ENCODE assay signal across 25 cellular contexts in genomic region chr14:94670692-94671285, GRCh38. TPM values are rescaled to one million over a fixed set of nuclear protein-coding genes. Genes with fewer than 3 reads are reported as not detected.
"Had no signal": no experiment of that assay in that cellular context is flagged by ENCODE, and none has a peak within 500 bp of the region (broad histone marks: within the 10 kb centered on the region; RNA-seq: fewer than 3 reads in every experiment).

No MANE protein-coding gene starts in this region.

- DNase-seq: activated B cell treated with CpG ODN at 0.5 μM for 24 hours; activated CD4-positive, alpha-beta T cell treated with anti-CD3 and anti-CD28 coated beads, Interleukin-2, amount 50 U/mL, for 1 hour; activated naive CD4-positive, alpha-beta T cell; activated T-cell treated with anti-CD3 and anti-CD28 coated beads for 4 hours; activated T-cell treated with anti-CD3 and anti-CD28 coated beads, Interleukin-2, amount 50 U/mL, for 72 hours; anterior cingulate cortex; colonic mucosa; effector memory CD8-positive, alpha-beta T cell; hippocampal formation; immature natural killer cell; naive thymus-derived CD8-positive, alpha-beta T cell; occipital lobe; spleen; stimulated activated naive CD4-positive, alpha-beta T cell treated with Interleukin-2 at 50 U/mL for 16 hours; T-helper 17 cell; uterus had no signal

- ATAC-seq: activated naive CD4-positive, alpha-beta T cell treated with anti-CD3 and anti-CD28 coated beads, Interleukin-2, amount 50 U/mL, for 72 hours; activated T-cell treated with anti-CD3 and anti-CD28 coated beads, Interleukin-2, amount 50 U/mL, for 72 hours; effector memory CD8-positive, alpha-beta T cell; gastroesophageal sphincter; naive thymus-derived CD8-positive, alpha-beta T cell; T-helper 17 cell had no signal

- H3K9me3 ChIP-seq: colonic mucosa, gastroesophageal sphincter, right atrium auricular region, spleen, tibial nerve, uterus had no signal

- H3K9me3 Mint-ChIP-seq: activated B cell treated with CpG ODN at 0.5 μM for 24 hours; activated naive CD4-positive, alpha-beta T cell treated with anti-CD3 and anti-CD28 coated beads, Interleukin-2, amount 50 U/mL, for 72 hours; activated T-cell treated with anti-CD3 and anti-CD28 coated beads, Interleukin-2, amount 50 U/mL, for 72 hours; effector memory CD8-positive, alpha-beta T cell; immature natural killer cell; naive thymus-derived CD8-positive, alpha-beta T cell; neural crest cell had no signal

- H3K27ac ChIP-seq: colonic mucosa, dorsolateral prefrontal cortex, gastroesophageal sphincter, right atrium auricular region, spleen, tibial nerve, uterus had no signal

- H3K36me3 Mint-ChIP-seq: activated naive CD4-positive, alpha-beta T cell treated with anti-CD3 and anti-CD28 coated beads, Interleukin-2, amount 50 U/mL, for 72 hours; immature natural killer cell; memory B cell; naive thymus-derived CD8-positive, alpha-beta T cell had no signal

- H3K4me3 ChIP-seq: colonic mucosa, dorsolateral prefrontal cortex, gastroesophageal sphincter, right atrium auricular region, spleen, tibial nerve, uterus had no signal

- H3K27ac Mint-ChIP-seq: activated B cell treated with CpG ODN at 0.5 μM for 24 hours; activated naive CD4-positive, alpha-beta T cell treated with anti-CD3 and anti-CD28 coated beads, Interleukin-2, amount 50 U/mL, for 72 hours; activated T-cell treated with anti-CD3 and anti-CD28 coated beads, Interleukin-2, amount 50 U/mL, for 72 hours; effector memory CD8-positive, alpha-beta T cell; immature natural killer cell; memory B cell; naive thymus-derived CD8-positive, alpha-beta T cell; T-helper 17 cell had no signal

- H3K4me1 Mint-ChIP-seq: activated B cell treated with CpG ODN at 0.5 μM for 24 hours; immature natural killer cell; memory B cell; naive thymus-derived CD8-positive, alpha-beta T cell; T-helper 17 cell had no signal

- H3K4me3 Mint-ChIP-seq: activated B cell treated with CpG ODN at 0.5 μM for 24 hours; activated T-cell treated with anti-CD3 and anti-CD28 coated beads, Interleukin-2, amount 50 U/mL, for 72 hours; effector memory CD8-positive, alpha-beta T cell; immature natural killer cell; memory B cell; naive thymus-derived CD8-positive, alpha-beta T cell; neural crest cell; T-helper 17 cell had no signal

- H3K4me1 ChIP-seq: colonic mucosa, gastroesophageal sphincter, right atrium auricular region, spleen, tibial nerve, uterus had no signal

- H3K36me3 ChIP-seq: colonic mucosa, gastroesophageal sphincter, right atrium auricular region, spleen, tibial nerve, uterus had no signal

- H3K27me3 ChIP-seq: colonic mucosa, right atrium auricular region, tibial nerve, uterus had no signal

RNA-seq across cellular contexts. Expression of gene SERPINA3, which starts 58.6 kb away (rescaled TPM):
- total RNA-seq: activated B cell treated with CpG ODN at 0.5 μM for 24 hours; activated naive CD4-positive, alpha-beta T cell treated with anti-CD3 and anti-CD28 coated beads, Interleukin-2, amount 50 U/mL, for 72 hours; activated T-cell treated with anti-CD3 and anti-CD28 coated beads, Interleukin-2, amount 50 U/mL, for 72 hours; endothelial cell of umbilical vein; fibroblast of villous mesenchyme; naive thymus-derived CD8-positive, alpha-beta T cell; neural crest cell; T-helper 17 cell had no signal
- polyA plus RNA-seq: endothelial cell of umbilical vein; immature natural killer cell; naive thymus-derived CD8-positive, alpha-beta T cell had no signal
